ENCODE assay signal across 23 cellular contexts in the genomic region with DNA sequence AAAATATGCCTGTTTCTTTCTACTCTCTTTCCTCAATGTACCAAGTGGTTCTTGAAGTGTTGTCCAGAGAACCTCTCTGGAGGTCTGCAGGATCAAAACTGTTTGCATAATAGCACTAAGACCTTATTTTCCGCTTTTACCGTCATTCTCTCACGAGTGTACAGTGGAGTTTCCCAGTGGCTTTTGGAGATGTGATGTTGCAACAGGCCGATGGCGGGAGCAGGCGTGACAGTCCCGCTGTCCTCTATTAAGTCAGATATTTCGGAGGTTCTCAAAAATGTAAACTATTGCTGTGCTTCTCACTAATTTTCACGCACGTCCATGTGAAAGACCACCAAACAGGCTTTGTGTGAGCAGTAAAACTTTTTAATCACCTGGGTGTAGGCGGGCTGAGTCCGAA. TPM values are rescaled to one million over a fixed set of nuclear protein-coding genes. Genes with fewer than 3 reads are reported as not detected.
DNase-seq lines count a peak whose midpoint lies in the region; ATAC-seq, FAIRE-seq and TF ChIP-seq lines count a peak whose summit lies in the region.
"Had no signal": no experiment of that assay in that cellular context is flagged by ENCODE, and none has a peak within 500 bp of the region (broad histone marks: within the 10 kb centered on the region; RNA-seq: fewer than 3 reads in every experiment).

No MANE protein-coding gene starts in this region.

- no peaks in the 10 kb centered on the region for H3K36me3 ChIP-seq in GM23338 (ENCODE audit: insufficient read depth)
- H3K36me3 ChIP-seq in HUES6 (ENCODE audit: control insufficient read depth, insufficient read depth, low read length), result no peaks in the 10 kb centered on the region
- H3K36me3 ChIP-seq in K562 (ENCODE audit: control insufficient read depth, insufficient read depth, low read length), result no peaks in the 10 kb centered on the region
- H3K36me3 ChIP-seq: BE2C, BLaER1 had no signal

- 5% methylated on average over 12 of the region's 12 CpGs for WGBS in K562 (ENCODE audit: insufficient coverage, low coverage, missing lambda C conversion rate)

- no peaks in the 10 kb centered on the region for H3F3A ChIP-seq in GM23338 (replicated peaks; ENCODE audit: low read depth)

- in situ Hi-C loops in K562 (cut with MboI), result loop anchor here (25.0 kb wide), 1 partner anchor 506 kb away; no protein-coding TSS in a partner anchor

- H3K27ac ChIP-seq in GM23338 (ENCODE audit: low read depth) (no peak overlapping the region), HUES6 (ENCODE audit: low read depth, low read length) (no peak overlapping the region), K562 (ENCODE audit: extremely low read depth, low read depth, low read length) (no peak overlapping the region)
- H3K27ac ChIP-seq: BLaER1 had no signal

- FAIRE-seq in K562 (lab: Jason Lieb, UNC) (no peak), GM12892 (lab: Jason Lieb, UNC) (no peak)
- FAIRE-seq: A204.1, G401.6, GM12878, GM19239 had no signal

- H3K79me2 ChIP-seq in GM23338 (replicated peaks; ENCODE audit: insufficient read depth) (no peaks in the 10 kb centered on the region), K562 (ENCODE audit: control insufficient read depth, insufficient read depth, low read length) (no peaks in the 10 kb centered on the region)

- peaks cover 10% of the 10 kb centered on the region; the same call in 2 of the 3 replicates for H3K9me3 Mint-ChIP-seq in GM23338
- H3K9me3 Mint-ChIP-seq in neural crest cell, result no peaks in the 10 kb centered on the region
- H3K9me3 Mint-ChIP-seq: CD4-positive, CD25-positive, alpha-beta regulatory T cell; CD8-positive, alpha-beta memory T cell had no signal

- H3K9ac ChIP-seq in HUES6 (ENCODE audit: low read length) (peak overlapping the region; percentile 4), K562 (ENCODE audit: insufficient read depth in 1 of 2, low read depth in 2 of 2, low read length in 2 of 2) (no peak overlapping the region)
- H3K9ac ChIP-seq: BLaER1 had no signal

- no peaks in the 10 kb centered on the region for H3K27me3 ChIP-seq in GM23338 (ENCODE audit: insufficient read depth)
- H3K27me3 ChIP-seq in HUES6 (ENCODE audit: control insufficient read depth, insufficient read depth, low read length), result no peaks in the 10 kb centered on the region
- H3K27me3 ChIP-seq in K562 (ENCODE audit: control insufficient read depth in 2 of 2, insufficient read depth in 2 of 2, low read length in 2 of 2), result peaks cover 2 to 15% of the 10 kb centered on the region in 2 experiments; a peak in 2 of 5 replicates
- H3K27me3 ChIP-seq: BE2C, BLaER1 had no signal

- H3K9me2 ChIP-seq in GM23338 (ENCODE audit: insufficient read depth), result no peaks in the 10 kb centered on the region

- H3K27ac Mint-ChIP-seq in GM23338 (no peak overlapping the region), neural crest cell (ENCODE audit: unreplicated experiment) (peak overlapping the region; percentile 19)
- H3K27ac Mint-ChIP-seq: CD14-positive monocyte; CD4-positive, alpha-beta memory T cell; CD4-positive, CD25-positive, alpha-beta regulatory T cell had no signal

- DNase-seq in GM23338 (ENCODE audit: low spot score) (no peak), K562 (ENCODE audit: extremely low read depth in 1 of 4, low spot score in 3 of 4) (no peak), neural crest cell (ENCODE audit: low read depth, low spot score) (no peak), GM12892 (ENCODE audit: insufficient read length) (no peak), GM20000 (ENCODE audit: low spot score) (no peak), GDM1 (lab: John Stamatoyannopoulos, UW) (no peak)
- DNase-seq: 8988T; ACHN; BE2C; C1 segment of cervical spinal cord; CD4-positive, alpha-beta memory T cell; CD4-positive, CD25-positive, alpha-beta regulatory T cell; CD8-positive, alpha-beta memory T cell; COR-L47; DMS 273 treated with DMSO at 0.1 percent for 48 hours; DMS153 had no signal

- peaks cover 4% of the 10 kb centered on the region for H3K27me3 Mint-ChIP-seq in GM23338 (ENCODE audit: insufficient read depth, low read depth, poor library complexity)
- peaks cover 4% of the 10 kb centered on the region for H3K27me3 Mint-ChIP-seq in neural crest cell (ENCODE audit: low read depth)

- H2AFZ ChIP-seq in GM23338 (peak overlapping the region; percentile 15; the same call in 1 of the 2 replicates), K562 (ENCODE audit: low read depth, low read length) (no peak overlapping the region)

- no peaks in the 10 kb centered on the region; the same call in 1 of the 2 replicates for H3K9me3 ChIP-seq in HUES6 (ENCODE audit: control insufficient read depth, insufficient read depth, low read depth, low read length)
- H3K9me3 ChIP-seq in K562 (replicated peaks; ENCODE audit: control insufficient read depth, insufficient read depth, low read depth, low read length), result no peaks in the 10 kb centered on the region
- H3K9me3 ChIP-seq: BE2C, BLaER1 had no signal

- no TSS peak for BruUV-seq in K562 (replicated peaks; lab: Mats Ljungman, UMichigan)

- H3K4me2 ChIP-seq in GM23338, result no peak overlapping the region
- no peak overlapping the region for H3K4me2 ChIP-seq in K562 (ENCODE audit: insufficient read depth, low read length)
- H3K4me2 ChIP-seq: BLaER1 had no signal

- H3K9me1 ChIP-seq in K562 (ENCODE audit: control insufficient read depth, insufficient read depth, low read length), result no peaks in the 10 kb centered on the region

- H3K4me1 ChIP-seq in GM23338 (ENCODE audit: insufficient read depth) (no peaks in the 10 kb centered on the region), HUES6 (ENCODE audit: control insufficient read depth, insufficient read depth, low read length) (peaks cover 5% of the 10 kb centered on the region; the same call in 1 of the 2 replicates), K562 (replicated peaks in 1 of 2; ENCODE audit: control insufficient read depth in 2 of 2, insufficient read depth in 2 of 2, low read length in 2 of 2) (no peaks in the 10 kb centered on the region)
- H3K4me1 ChIP-seq: BE2C, BLaER1 had no signal

- intact Hi-C loops in K562 (cut with micrococcal nuclease), result no loop called here

- ATAC-seq in GM23338, result no peak
- no peak for ATAC-seq in K562
- ATAC-seq: GM12878 had no signal

- TF ChIP-seq CTCF in GM23338 (conservative IDR thresholded peaks at IDR 0.05; ENCODE audit: low read depth in 2 of 2) (no peak), K562 (IDR thresholded peaks at IDR 0.05 in 2 of 3, conservative IDR thresholded peaks at IDR 0.05 in 1 of 3; ENCODE audit: insufficient read depth in 2 of 3, low read depth in 1 of 3, low read length in 3 of 3) (no peak), neural crest cell (conservative IDR thresholded peaks at IDR 0.05) (no peak), GM20000 (IDR thresholded peaks at IDR 0.05; ENCODE audit: extremely low read depth, missing control alignments) (no peak)

- POLR2A ChIA-PET in K562 (lab: Yijun Ruan, JAX), result interaction anchor here (1.1 kb wide), 1 partner anchor 11 kb away, joined by 4 read pairs; no protein-coding TSS in a partner anchor

- H3K4me3 ChIP-seq in GM23338 (no peak overlapping the region), HUES6 (ENCODE audit: low read depth, low read length) (no peak overlapping the region), K562 (no peak overlapping the region)
- H3K4me3 ChIP-seq: BLaER1, GM12878 had no signal

- no peaks in the 10 kb centered on the region for H3K4me1 Mint-ChIP-seq in GM23338
- H3K4me1 Mint-ChIP-seq in neural crest cell, result no peaks in the 10 kb centered on the region
- H3K4me1 Mint-ChIP-seq: CD14-positive monocyte; CD4-positive, alpha-beta memory T cell; CD8-positive, alpha-beta memory T cell had no signal

- H3K4me3 Mint-ChIP-seq in GM23338, result no peak overlapping the region
- H3K4me3 Mint-ChIP-seq in neural crest cell, result no peak overlapping the region
- H3K4me3 Mint-ChIP-seq: CD4-positive, alpha-beta memory T cell; CD4-positive, CD25-positive, alpha-beta regulatory T cell; CD8-positive, alpha-beta memory T cell had no signal

- CTCF ChIA-PET in K562 (lab: Yijun Ruan, JAX; ENCODE audit: low intra/inter-chr PET ratio), result no interaction called here

- TF ChIP-seq POLR2A in K562 (conservative IDR thresholded peaks at IDR 0.05) (no peak), GM12892 (IDR thresholded peaks at IDR 0.05; ENCODE audit: low read depth, low read length) (no peak)

- H4K20me1 ChIP-seq in GM23338 (replicated peaks; ENCODE audit: insufficient read depth) (no peaks in the 10 kb centered on the region), K562 (replicated peaks; ENCODE audit: control insufficient read depth, insufficient read depth, low read length) (no peaks in the 10 kb centered on the region)
- H4K20me1 ChIP-seq: BLaER1 had no signal

- TF ChIP-seq EP300 in K562 (IDR thresholded peaks at IDR 0.05; ENCODE audit: low read length), result no peak

- H3K36me3 Mint-ChIP-seq in GM23338 (ENCODE audit: low read depth), result peaks cover 3% of the 10 kb centered on the region; the same call in 1 of the 3 replicates
- no peaks in the 10 kb centered on the region for H3K36me3 Mint-ChIP-seq in neural crest cell (ENCODE audit: low read depth)
- H3K36me3 Mint-ChIP-seq: CD14-positive monocyte; CD4-positive, alpha-beta memory T cell; CD4-positive, CD25-positive, alpha-beta regulatory T cell; CD8-positive, alpha-beta memory T cell had no signal

- no peak for TF ChIP-seq RAD21 in K562 (CRISPR knock-in tag; conservative IDR thresholded peaks at IDR 0.05 in 1 of 2, IDR thresholded peaks at IDR 0.05 in 1 of 2)

TF ChIP-seq in K562, 482 proteins besides CTCF, POLR2A, EP300 and RAD21:
- TF ChIP-seq CREBBP (IDR thresholded peaks at IDR 0.05; ENCODE audit: low read depth, low read length) (no peak), CEBPB (tag; IDR thresholded peaks at IDR 0.05) (peak; percentile 69)

RNA-seq across cellular contexts. Expression of a gene that starts 8.3 kb away (rescaled TPM):
- total RNA-seq in GM23338 (2014; rRNA removed; shearing (Covaris generic)), result 57.4 and 82.5 TPM in 2 replicates
- 70.9 and 85.6 TPM in 2 replicates for polyA plus RNA-seq in GM23338 (2016; fragmentation: Nextera tagmentation; extraction: Ambion mirVana)
- 4.4 and 10.7 TPM in 2 replicates for total RNA-seq in K562 (2011; cell fraction: chromatin; rRNA removed; ENCODE audit: low replicate concordance)
- total RNA-seq in K562 (2011; cell fraction: nucleolus; rRNA removed), result 5.5 and 7.8 TPM in 2 replicates
- total RNA-seq in K562 (2011; cell fraction: nucleoplasm; rRNA removed), result 7.6 and 12.2 TPM in 2 replicates
- 0.68 and 0.94 TPM in 2 replicates for total RNA-seq in K562 (2014; rRNA removed)
- total RNA-seq in K562 (2014; rRNA removed; fragmentation: Illumina TruSeq; extraction: Trizol), result 1.1 and 1.2 TPM in 2 replicates
- total RNA-seq in K562 (2015; rRNA removed; fragmentation: Illumina TruSeq; extraction: Trizol), result 0.57 and 0.65 TPM in 2 replicates
- 2.3 and 3.3 TPM in 2 replicates for total RNA-seq in K562 (2021)
- 3.9 and 5.5 TPM in 2 replicates for polyA plus RNA-seq in K562 (2011; rRNA removed)
- polyA plus RNA-seq in K562 (2011; cell fraction: cytosol; rRNA removed), result 3.9 and 11.0 TPM in 2 replicates
- 5.5 and 6.6 TPM in 2 replicates for polyA plus RNA-seq in K562 (2011; cell fraction: nucleus; rRNA removed)
- 2.0 and 2.3 TPM in 2 replicates for polyA plus RNA-seq in K562 (2012)
- polyA plus RNA-seq in K562 (2014; fragmentation: Illumina TruSeq; extraction: Trizol), result 2.6 and 3.3 TPM in 2 replicates
- polyA plus RNA-seq in K562 (2014; fragmentation: Nextera tagmentation; extraction: Ambion mirVana), result 1 to 10 TPM; 1.1 to 1.3 TPM
- polyA plus RNA-seq in K562 (2014; rRNA removed), result 2.1 and 3.3 TPM in 2 replicates
- polyA minus RNA-seq in K562 (2011; rRNA and poly(A)+ RNA removed), result 1.8 and 3.3 TPM in 2 replicates
- 2.4 and 3.4 TPM in 2 replicates for polyA minus RNA-seq in K562 (2011; cell fraction: cytosol; rRNA and poly(A)+ RNA removed)
- polyA minus RNA-seq in K562 (2011; cell fraction: nucleus; rRNA and poly(A)+ RNA removed), result 2.3 and 2.7 TPM in 2 replicates
- total RNA-seq in neural crest cell, result 58.5 and 59.3 TPM in 2 replicates
- polyA plus RNA-seq in GM12892 (2012; ENCODE audit: missing spikeins), result 0.34 TPM
- total RNA-seq: CD4-positive, alpha-beta memory T cell had no signal
